Comparison of ENCODE assay signal across 13 cellular contexts in the genomic region with DNA sequence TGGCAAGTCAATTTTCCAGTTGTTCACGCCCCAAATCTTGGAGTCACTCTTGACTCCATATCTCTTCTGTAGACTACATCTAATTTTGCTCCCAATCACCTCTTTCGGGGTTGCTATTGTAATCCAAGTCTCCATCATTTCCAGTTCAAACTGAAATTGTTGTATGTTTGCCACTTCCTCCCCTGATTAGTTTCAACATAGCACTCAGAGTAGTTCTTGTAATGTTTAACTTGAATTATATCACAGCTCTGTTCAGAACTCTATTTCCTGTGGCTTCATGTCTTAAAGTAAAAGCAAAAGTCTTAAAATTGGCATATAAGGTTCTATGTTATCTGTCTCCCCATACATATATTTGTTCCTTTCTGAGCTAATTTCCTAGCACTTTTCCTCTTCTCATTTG.
DNase-seq lines count a peak whose midpoint lies in the region; ATAC-seq and TF ChIP-seq lines count a peak whose summit lies in the region.
"Had no signal": no experiment of that assay in that cellular context is flagged by ENCODE, and none has a peak within 500 bp of the region (broad histone marks: within the 10 kb centered on the region; RNA-seq: fewer than 3 reads in every experiment).

No MANE protein-coding gene starts in this region.

- H3K27ac Mint-ChIP-seq in CD4-positive, alpha-beta T cell = no peak overlapping the region

- H3K36me3 Mint-ChIP-seq in CD4-positive, alpha-beta T cell (ENCODE audit: low read depth) = no peaks in the 10 kb centered on the region

- H3K4me1 Mint-ChIP-seq in CD4-positive, alpha-beta T cell (ENCODE audit: low read depth) = no peaks in the 10 kb centered on the region

- H3K4me3 Mint-ChIP-seq in CD4-positive, alpha-beta T cell = no peak overlapping the region

- DNase-seq in glomerular visceral epithelial cell (ENCODE audit: extremely low spot score) (peak; percentile 5), AG08396 (ENCODE audit: low spot score) (no peak), T-helper 1 cell (no peak), NCI-H1436 (lab: John Stamatoyannopoulos, UW) (no peak)
- no peak for DNase-seq in CD4-positive, alpha-beta T cell
- DNase-seq: stimulated activated CD4-positive, alpha-beta T cell treated with anti-CD3 and anti-CD28 coated beads, Interleukin-12 subunit alpha, Interleukin-12 subunit beta, amount 100 ng/mL, for 4 hours; thyroid gland had no signal

- CTCF ChIA-PET in CD4-positive, alpha-beta T cell (lab: Charles Lee) = no interaction called here

- H3K9me3 Mint-ChIP-seq in CD4-positive, alpha-beta T cell = no peaks in the 10 kb centered on the region

- peaks cover 4% of the 10 kb centered on the region for H3K27me3 Mint-ChIP-seq in CD4-positive, alpha-beta T cell

- no peak overlapping the region for H3K27ac ChIP-seq in CD4-positive, alpha-beta T cell (ENCODE audit: low read depth, low read length)
- H3K27ac ChIP-seq: coronary artery, parathyroid adenoma, SJSA1, thyroid gland had no signal

- ATAC-seq in GM18907 (IDR thresholded peaks at IDR 0.05; ENCODE audit: unreplicated experiment) = peak; percentile 95
- peak; percentile 73 for ATAC-seq in GM21515 (IDR thresholded peaks at IDR 0.05; ENCODE audit: unreplicated experiment)
- ATAC-seq in HG03108 (IDR thresholded peaks at IDR 0.05; ENCODE audit: unreplicated experiment) = peak; percentile 91
- ATAC-seq in CD4-positive, alpha-beta T cell (ENCODE audit: poor library complexity) = no peak

- no peaks in the 10 kb centered on the region for H3K27me3 ChIP-seq in CD4-positive, alpha-beta T cell (ENCODE audit: control insufficient read depth, insufficient read depth, low read length)
- H3K27me3 ChIP-seq: SJSA1, thyroid gland had no signal

- POLR2A ChIA-PET in CD4-positive, alpha-beta T cell (lab: Charles Lee) = no interaction called here

- H3K9me3 ChIP-seq in CD4-positive, alpha-beta T cell (ENCODE audit: control insufficient read depth, low read length) = no peaks in the 10 kb centered on the region
- H3K9me3 ChIP-seq: SJSA1, thyroid gland had no signal

- intact Hi-C loops in CD4-positive, alpha-beta T cell (cut with DNase I, micrococcal nuclease) = no loop called here

- TF ChIP-seq CTCF in CD4-positive, alpha-beta T cell (IDR thresholded peaks at IDR 0.05) = no peak
